In the genomic region with DNA sequence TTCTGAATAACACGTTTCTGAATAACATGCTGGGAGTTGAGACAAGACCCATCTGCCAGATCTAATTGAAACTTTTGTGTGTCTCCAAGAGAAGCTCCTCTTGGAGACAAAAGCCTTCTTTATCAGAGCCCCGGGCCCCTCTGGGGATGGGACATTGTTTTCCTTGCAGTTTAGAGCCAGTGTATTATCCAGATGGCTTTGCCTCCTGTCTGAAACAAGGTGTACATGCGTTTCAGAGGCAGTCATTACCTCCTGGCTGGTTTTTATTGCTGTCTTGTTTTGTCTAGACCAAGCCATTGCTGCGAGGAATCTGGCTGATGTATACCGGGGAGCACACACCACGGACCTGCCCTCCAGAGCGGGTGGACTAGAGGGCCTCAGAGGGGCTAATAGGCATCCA, we compare ENCODE assay signal across 16 cellular contexts. TPM values are rescaled to one million over a fixed set of nuclear protein-coding genes. Genes with fewer than 3 reads are reported as not detected.
DNase-seq lines count a peak whose midpoint lies in the region; ATAC-seq and TF ChIP-seq lines count a peak whose summit lies in the region.
"Had no signal": no experiment of that assay in that cellular context is flagged by ENCODE, and none has a peak within 500 bp of the region (broad histone marks: within the 10 kb centered on the region; RNA-seq: fewer than 3 reads in every experiment).

No MANE protein-coding gene starts in this region.

- no peak for TF ChIP-seq CTCF in AG10803 (conservative IDR thresholded peaks at IDR 0.05; ENCODE audit: low read length)
- no peak for TF ChIP-seq CTCF in esophagus muscularis mucosa (IDR thresholded peaks at IDR 0.05)
- TF ChIP-seq CTCF in osteocyte (IDR thresholded peaks at IDR 0.05): no peak

- peak overlapping the region; percentile 22 for H3K4me3 ChIP-seq in AG10803 (ENCODE audit: low read length)
- H3K4me3 ChIP-seq in esophagus muscularis mucosa: peak overlapping the region in 3 of 4 donors; percentile 5 to 98 (median 86)
- H3K4me3 ChIP-seq: SJCRH30 had no signal

- TF ChIP-seq POLR2A in esophagus muscularis mucosa (IDR thresholded peaks at IDR 0.05; ENCODE audit: low read depth): no peak

- ATAC-seq in GM21825 (IDR thresholded peaks at IDR 0.05; ENCODE audit: unreplicated experiment) (no peak), GM18909 (IDR thresholded peaks at IDR 0.05; ENCODE audit: poor library complexity, unreplicated experiment) (no peak)
- no peak for ATAC-seq in stimulated activated naive CD8-positive, alpha-beta T cell treated with anti-CD3 and anti-CD28 coated beads, Interleukin-15, Interleukin-2, amounts not matched to agents 100 U/mL and 50 U/mL, for 24 hours
- ATAC-seq: right cardiac atrium had no signal

- H3K4me1 Mint-ChIP-seq in osteocyte (ENCODE audit: unreplicated experiment): peaks cover 64% of the 10 kb centered on the region

- H3K4me1 ChIP-seq in esophagus muscularis mucosa: peaks cover 75 to 92% (median 88%) of the 10 kb centered on the region in 4 donors

- H3K27ac Mint-ChIP-seq in osteocyte (ENCODE audit: unreplicated experiment): peak overlapping the region; percentile 40

- 63% methylated on average over 5 of the region's 7 CpGs for WGBS in esophagus muscularis mucosa

- H3K9me3 ChIP-seq in esophagus muscularis mucosa: no peaks in the 10 kb centered on the region
- H3K9me3 ChIP-seq: SJCRH30 had no signal

- TF ChIP-seq EP300 in esophagus muscularis mucosa (IDR thresholded peaks at IDR 0.05): no peak

- H3K27me3 ChIP-seq in esophagus muscularis mucosa: no peaks in the 10 kb centered on the region
- H3K27me3 ChIP-seq: SJCRH30 had no signal

- no peak overlapping the region for H3K4me3 Mint-ChIP-seq in osteocyte (ENCODE audit: unreplicated experiment)

- H3K27me3 Mint-ChIP-seq in osteocyte (ENCODE audit: unreplicated experiment): no peaks in the 10 kb centered on the region

- no peaks in the 10 kb centered on the region for H3K9me3 Mint-ChIP-seq in osteocyte (ENCODE audit: unreplicated experiment)

- DNase-seq in AG10803 (ENCODE audit: low read depth): no peak
- peak; percentile 30 for DNase-seq in NCI-H146 treated with DMSO at 0.1 percent for 48 hours (lab: John Stamatoyannopoulos, UW; ENCODE audit: unreplicated experiment)
- no peak for DNase-seq in esophagus muscularis mucosa (ENCODE audit: extremely low spot score)
- no peak for DNase-seq in osteocyte (ENCODE audit: extremely low spot score, unreplicated experiment)
- no peak for DNase-seq in SKM-1 treated with dmso at 0.1 percent for 144 hours (lab: John Stamatoyannopoulos, UW; ENCODE audit: unreplicated experiment)
- DNase-seq in stimulated activated naive CD8-positive, alpha-beta T cell treated with anti-CD3 and anti-CD28 coated beads, Interleukin-15, Interleukin-2, amounts not matched to agents 100 U/mL and 50 U/mL, for 24 hours: no peak
- DNase-seq: activated CD4-positive, CD25-positive, alpha-beta regulatory T cell; activated naive CD4-positive, alpha-beta T cell; C1 segment of cervical spinal cord; glutamatergic neuron; NCI-H1048; NCI-H774; SJCRH30 had no signal

- H3K36me3 Mint-ChIP-seq in osteocyte (ENCODE audit: unreplicated experiment): peaks cover 25% of the 10 kb centered on the region

- intact Hi-C loops in esophagus muscularis mucosa (cut with DNase I): no loop called here

- H3K36me3 ChIP-seq in esophagus muscularis mucosa: peaks cover 17 to 81% (median 49%) of the 10 kb centered on the region in 4 donors

- peak overlapping the region; percentile 99 to 100 (median 100) for H3K27ac ChIP-seq in esophagus muscularis mucosa (replicated peaks in 1 of 4)
- H3K27ac ChIP-seq: SJCRH30 had no signal

RNA-seq across cellular contexts. Expression of gene FOSL2, which starts 7.8 kb away (rescaled TPM):
- total RNA-seq in esophagus muscularis mucosa (100 to 1,000 TPM in 3 of 4 donors, 10 to 100 TPM in 1; 68.9 to 332 (median 176) TPM), osteocyte (82.6 and 83.2 TPM in 2 replicates)
